ENCODE assay signal across 8 cellular contexts in genomic region chr16:67719048-67719777, GRCh38. TPM values are rescaled to one million over a fixed set of nuclear protein-coding genes. Genes with fewer than 3 reads are reported as not detected.
DNase-seq lines count a peak whose midpoint lies in the region; ATAC-seq, FAIRE-seq and TF ChIP-seq lines count a peak whose summit lies in the region.

GFOD2 (minus strand) TSS chr16:67719316; CDS start chr16:67685715, 33,601 bp downstream.

- H3K4me3 ChIP-seq in OCI-LY7 (ENCODE audit: low read depth, low read length, poor library complexity, severe bottlenecking) (peak within 1 kb of the TSS; percentile 76), epithelial cell of esophagus (ENCODE audit: low read length) (peak within 1 kb of the TSS; percentile 85), mucosa of descending colon (peak within 1 kb of the TSS; percentile 68)

- TF ChIP-seq CTCF in D721Med (IDR thresholded peaks at IDR 0.05; ENCODE audit: insufficient read depth, missing control alignments): no peak
- TF ChIP-seq CTCF in OCI-LY7 (conservative IDR thresholded peaks at IDR 0.05; ENCODE audit: low read length): no peak
- TF ChIP-seq CTCF in epithelial cell of esophagus (IDR thresholded peaks at IDR 0.05; ENCODE audit: insufficient read depth, low read depth, low read length, missing control alignments): no peak
- TF ChIP-seq CTCF in mucosa of descending colon (IDR thresholded peaks at IDR 0.05): no peak

- H3K36me3 ChIP-seq in OCI-LY7 (ENCODE audit: insufficient read depth, low read length) (peaks cover 24% of the 10 kb centered on the region), mucosa of descending colon (ENCODE audit: low read depth) (no peaks in the 10 kb centered on the region)

- H3K9me2 ChIP-seq in OCI-LY7 (ENCODE audit: insufficient read depth, low read length): no peaks in the 10 kb centered on the region

- peak within 1 kb of the TSS; percentile 67 for H2AFZ ChIP-seq in OCI-LY7 (ENCODE audit: low read length)

- H3K4me1 ChIP-seq in OCI-LY7 (ENCODE audit: insufficient read depth, low read length, poor library complexity, severe bottlenecking) (peaks cover 37% of the 10 kb centered on the region), mucosa of descending colon (ENCODE audit: low read depth) (peaks cover 46% of the 10 kb centered on the region)

- BruUV-seq in OCI-LY7 (replicated peaks; lab: Mats Ljungman, UMichigan): no TSS peak

- CTCF ChIA-PET in OCI-LY7 (lab: Charles Lee; ENCODE audit: unreplicated experiment): interaction anchor here (0.7 to 1.5 kb wide), 2 partner anchors 198 to 210 kb away, joined by 3 read pairs; no protein-coding TSS in a partner anchor

- no peaks in the 10 kb centered on the region for H4K20me1 ChIP-seq in OCI-LY7 (ENCODE audit: insufficient read depth, low read length)

- peak within 1 kb of the TSS; percentile 94 for H3K4me2 ChIP-seq in OCI-LY7 (ENCODE audit: low read length)

- FAIRE-seq in D721Med (lab: Jason Lieb, UNC): no peak

- H3K9me3 ChIP-seq in OCI-LY7 (ENCODE audit: low read length): no peaks in the 10 kb centered on the region
- H3K9me3 ChIP-seq in mucosa of descending colon: no peaks in the 10 kb centered on the region

- intact Hi-C loops in OCI-LY7 (cut with micrococcal nuclease; ENCODE audit: unreplicated experiment) (no loop called here), mucosa of descending colon (cut with DNase I, micrococcal nuclease) (no loop called here)

- POLR2A ChIA-PET in OCI-LY7 (lab: Charles Lee): interaction anchor here (0.6 to 2.1 kb wide), 11 partner anchors 9 to 321 kb away, joined by 3 to 10 read pairs (median 4); partner anchors contain the start of genes ACD, RANBP10 and TSNAXIP1

- H3K79me2 ChIP-seq in OCI-LY7 (ENCODE audit: insufficient read depth, low read depth, low read length): peaks cover 30% of the 10 kb centered on the region

- peak; percentile 92 for DNase-seq in D721Med (ENCODE audit: insufficient read length, low spot score)
- peak; percentile 100 for DNase-seq in HuH-7.5 (ENCODE audit: low spot score)
- peak; percentile 95 for DNase-seq in OCI-LY7 (ENCODE audit: low spot score)
- DNase-seq in activated T-cell treated with anti-CD3 and anti-CD28 coated beads for 24 hours (ENCODE audit: low read depth): peak; percentile 98
- peak; percentile 96 for DNase-seq in epithelial cell of esophagus (ENCODE audit: low read depth)
- DNase-seq in mucosa of descending colon: peak; percentile 97 to 99 (median 98)
- DNase-seq in stimulated activated CD8-positive, alpha-beta memory T cell treated with anti-CD3 and anti-CD28 coated beads, Interleukin-4, amount 100 ng/mL, for 24 hours (ENCODE audit: low read depth): peak; percentile 99

- peak within 1 kb of the TSS; percentile 63 for H3K27ac ChIP-seq in OCI-LY7 (ENCODE audit: low read depth, low read length, poor library complexity, severe bottlenecking)

- ATAC-seq in GM21515 (IDR thresholded peaks at IDR 0.05; ENCODE audit: unreplicated experiment) (peak; percentile 75), mucosa of descending colon (peak; percentile 98)

RNA-seq across cellular contexts. Expression of gene GFOD2, which starts in this region (rescaled TPM):
- 13.2 and 16.2 TPM in 2 replicates for total RNA-seq in OCI-LY7 (2014; rRNA removed; shearing (Covaris generic))
- total RNA-seq in OCI-LY7 (2022) (18.0 and 18.5 TPM in 2 replicates), mucosa of descending colon (10 to 100 TPM; 25.6 to 29.2 (median 27.9) TPM)

Comparison
In these comparisons a context has a peak if more than half of its experiments do, and no peak if none do; other contexts are left out.
1. Peak in every context shown above with its lines: DNase-seq, ATAC-seq, H3K4me3 ChIP-seq and H3K27ac ChIP-seq.